ENCODE assay signal across 22 cellular contexts in genomic region chr7:139397192-139397591, GRCh38.
"Had no signal": no experiment of that assay in that cellular context is flagged by ENCODE, and none has a peak within 500 bp of the region (broad histone marks: within the 10 kb centered on the region; RNA-seq: fewer than 3 reads in every experiment).

No MANE protein-coding gene starts in this region.

- ATAC-seq: activated CD8-positive, alpha-beta memory T cell treated with anti-CD3 and anti-CD28 coated beads, Interleukin-2, amount 10 ng/mL, durations not matched to agents 7 days and 5 days; foreskin keratinocyte; left lobe of liver; lower lobe of right lung; naive thymus-derived CD4-positive, alpha-beta T cell had no signal

- H3K27me3 ChIP-seq: foreskin keratinocyte, right atrium auricular region, stomach, suprapubic skin, tibial nerve had no signal

- FAIRE-seq: colon, kidney had no signal

- H3K4me3 Mint-ChIP-seq: activated CD4-positive, alpha-beta memory T cell treated with anti-CD3 and anti-CD28 coated beads for 36 hours; activated CD8-positive, alpha-beta memory T cell treated with anti-CD3 and anti-CD28 coated beads, Interleukin-2, amount 10 ng/mL, durations not matched to agents 7 days and 5 days; brain; naive thymus-derived CD4-positive, alpha-beta T cell had no signal

- H3K27ac Mint-ChIP-seq: activated CD4-positive, alpha-beta memory T cell treated with anti-CD3 and anti-CD28 coated beads for 36 hours; activated CD8-positive, alpha-beta memory T cell treated with anti-CD3 and anti-CD28 coated beads, Interleukin-2, amount 10 ng/mL, durations not matched to agents 7 days and 5 days had no signal

- H3K9me3 ChIP-seq: lower lobe of right lung, prostate gland, right atrium auricular region, stomach, suprapubic skin, tibial nerve had no signal

- H3K9me3 Mint-ChIP-seq: activated CD4-positive, alpha-beta memory T cell treated with anti-CD3 and anti-CD28 coated beads for 36 hours; brain; naive thymus-derived CD4-positive, alpha-beta T cell had no signal

- H3K27ac ChIP-seq: foreskin keratinocyte, lower lobe of right lung, prostate gland, right atrium auricular region, stomach, suprapubic skin, tibial nerve had no signal

- H3K27me3 Mint-ChIP-seq: activated CD4-positive, alpha-beta memory T cell treated with anti-CD3 and anti-CD28 coated beads for 36 hours; activated CD8-positive, alpha-beta memory T cell treated with anti-CD3 and anti-CD28 coated beads, Interleukin-2, amount 10 ng/mL, durations not matched to agents 7 days and 5 days; brain; naive thymus-derived CD4-positive, alpha-beta T cell had no signal

- H3K4me1 ChIP-seq: foreskin keratinocyte, lower lobe of right lung had no signal

- DNase-seq: activated CD4-positive, alpha-beta memory T cell treated with anti-CD3 and anti-CD28 coated beads for 36 hours; activated CD4-positive, alpha-beta T cell treated with anti-CD3 and anti-CD28 coated beads for 48 hours; activated CD4-positive, CD25-positive, alpha-beta regulatory T cell; activated CD8-positive, alpha-beta memory T cell treated with anti-CD3 and anti-CD28 coated beads, Interleukin-2, amount 10 ng/mL, durations not matched to agents 7 days and 5 days; activated naive CD4-positive, alpha-beta T cell; activated T-cell treated with anti-CD3 and anti-CD28 coated beads for 4 hours; aorta; caudate nucleus; effector memory CD4-positive, alpha-beta T cell; foreskin keratinocyte; kidney; lower lobe of right lung; naive thymus-derived CD4-positive, alpha-beta T cell; stimulated activated CD4-positive, alpha-beta T cell treated with anti-CD3 and anti-CD28 coated beads, Interleukin-4, amount 100 ng/mL, for 24 hours; stomach had no signal

- H3K4me3 ChIP-seq: lower lobe of right lung, prostate gland, right atrium auricular region, stomach, suprapubic skin, tibial nerve had no signal
